14 cellular contexts compared by ENCODE assay signal in the genomic region with DNA sequence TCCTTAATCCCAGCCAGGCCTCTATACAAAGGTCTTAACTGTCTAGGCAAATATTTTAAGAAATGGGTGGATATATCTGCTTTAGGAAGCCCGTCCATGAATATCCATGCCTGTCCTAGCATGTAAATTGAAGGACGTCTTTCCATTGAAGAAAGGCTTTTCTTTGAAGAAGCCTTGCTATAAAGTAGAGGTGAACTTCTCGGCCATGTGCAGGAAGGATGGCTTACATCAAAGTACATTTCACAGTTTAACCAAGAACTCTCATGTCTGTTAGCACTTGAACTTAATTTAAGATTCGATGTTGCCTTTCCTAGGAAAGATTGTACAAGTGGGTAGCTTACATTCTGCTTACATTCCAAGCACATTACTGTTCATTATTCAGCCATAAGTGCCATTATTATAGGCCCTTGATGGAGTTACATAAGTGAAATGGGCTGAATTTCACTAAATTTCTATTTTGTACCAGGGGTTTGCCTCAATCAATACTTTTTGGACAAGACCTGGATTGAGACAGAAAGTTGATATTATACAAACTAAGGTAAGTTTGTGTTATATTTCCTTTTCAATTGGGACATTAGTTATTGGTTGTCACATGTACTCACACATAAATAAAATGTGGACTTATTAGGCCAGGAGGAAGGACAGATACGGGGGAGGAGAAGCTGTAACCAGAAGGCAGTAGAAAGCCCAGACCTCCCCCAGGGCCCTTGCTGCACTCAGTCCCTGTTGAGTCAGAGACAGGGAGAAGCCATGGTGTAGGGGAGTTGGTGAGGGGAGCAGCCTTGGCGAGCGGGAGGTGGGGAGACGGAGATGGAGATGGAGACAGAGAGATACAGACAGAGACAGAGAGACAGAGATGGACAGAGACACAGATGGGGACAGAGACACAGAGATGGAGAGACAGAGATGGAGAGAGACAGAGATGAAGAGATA.
DNase-seq lines count a peak whose midpoint lies in the region; ATAC-seq and TF ChIP-seq lines count a peak whose summit lies in the region.
"Had no signal": no experiment of that assay in that cellular context is flagged by ENCODE, and none has a peak within 500 bp of the region (broad histone marks: within the 10 kb centered on the region; RNA-seq: fewer than 3 reads in every experiment).

No MANE protein-coding gene starts in this region.

- H3K36me3 Mint-ChIP-seq in chondrocyte (ENCODE audit: low read depth) (no peaks in the 10 kb centered on the region), endothelial cell (ENCODE audit: low read depth, unreplicated experiment) (peaks cover 4% of the 10 kb centered on the region)

- H3K9me3 ChIP-seq in HCT116 (ENCODE audit: control insufficient read depth in 1 of 2, insufficient read depth in 1 of 2, low read depth in 1 of 2, low read length in 2 of 2) (no peaks in the 10 kb centered on the region), colonic mucosa (no peaks in the 10 kb centered on the region)
- H3K9me3 ChIP-seq: right lobe of liver had no signal

- TF ChIP-seq POLR2A in HCT116 (IDR thresholded peaks at IDR 0.05; ENCODE audit: borderline replicate concordance, extremely low read depth, insufficient read depth, insufficient read length): no peak

- H3K4me1 ChIP-seq in HCT116 (ENCODE audit: control insufficient read depth in 1 of 2, insufficient read depth in 2 of 2, low read length in 2 of 2) (peaks cover 19 to 30% of the 10 kb centered on the region in 2 experiments), colonic mucosa (peaks cover 19% of the 10 kb centered on the region)

- DNase-seq in AG10803 (ENCODE audit: low read depth) (peak; percentile 45), HCT116 (ENCODE audit: low read depth, low spot score) (no peak), colonic mucosa (no peak), mesenteric fat pad (ENCODE audit: low spot score) (peak; percentile 45), cerebellar nuclear complex (lab: John Stamatoyannopoulos, UW) (no peak), chondrocyte (ENCODE audit: low spot score) (no peak), inferior parietal cortex (ENCODE audit: extremely low spot score) (no peak), endothelial cell (ENCODE audit: low spot score) (no peak)
- DNase-seq: activated CD4-positive, alpha-beta memory T cell treated with anti-CD3 and anti-CD28 coated beads, Interleukin-2, amount 10 ng/mL, durations not matched to agents 7 days and 5 days; dermis blood vessel endothelial cell; stimulated activated CD4-positive, alpha-beta T cell treated with anti-CD3 and anti-CD28 coated beads, Interleukin-4, amount 100 ng/mL, for 4 hours had no signal

- no peak; the same call in 1 of the 2 replicates for ATAC-seq in HCT116

- H3K27me3 Mint-ChIP-seq in chondrocyte (ENCODE audit: low read depth) (peaks cover 2% of the 10 kb centered on the region), endothelial cell (ENCODE audit: unreplicated experiment) (peaks cover 9% of the 10 kb centered on the region)
- H3K27me3 Mint-ChIP-seq: activated CD4-positive, alpha-beta memory T cell treated with anti-CD3 and anti-CD28 coated beads, Interleukin-2, amount 10 ng/mL, durations not matched to agents 7 days and 5 days had no signal

- H3K27ac Mint-ChIP-seq in chondrocyte (ENCODE audit: unreplicated experiment) (no peak overlapping the region), endothelial cell (ENCODE audit: unreplicated experiment) (no peak overlapping the region)
- H3K27ac Mint-ChIP-seq: activated CD4-positive, alpha-beta memory T cell treated with anti-CD3 and anti-CD28 coated beads, Interleukin-2, amount 10 ng/mL, durations not matched to agents 7 days and 5 days; activated T-helper 1 cell treated with anti-CD3 and anti-CD28 coated beads, Interleukin-12 subunit alpha, Interleukin-12 subunit beta, Interleukin-2, Interleukin-4 antibody, amounts not matched to agents 30 ng/mL and 10 ng/mL and 1 ng/mL, durations not matched to agents 14 hours and 24 hours and 36 hours had no signal

- no peaks in the 10 kb centered on the region for H3K9me2 ChIP-seq in HCT116 (ENCODE audit: insufficient read depth)

- H3K36me3 ChIP-seq in HCT116 (ENCODE audit: control insufficient read depth in 1 of 2, insufficient read depth in 2 of 2, low read length in 2 of 2) (no peaks in the 10 kb centered on the region), colonic mucosa (no peaks in the 10 kb centered on the region)
- H3K36me3 ChIP-seq: right lobe of liver had no signal

- no peak for TF ChIP-seq RAD21 in HCT116 (IDR thresholded peaks at IDR 0.05; ENCODE audit: low read depth)

- H3K4me3 Mint-ChIP-seq in chondrocyte (ENCODE audit: unreplicated experiment) (no peak overlapping the region), endothelial cell (ENCODE audit: unreplicated experiment) (no peak overlapping the region)
- H3K4me3 Mint-ChIP-seq: activated CD4-positive, alpha-beta memory T cell treated with anti-CD3 and anti-CD28 coated beads, Interleukin-2, amount 10 ng/mL, durations not matched to agents 7 days and 5 days; activated T-helper 1 cell treated with anti-CD3 and anti-CD28 coated beads, Interleukin-12 subunit alpha, Interleukin-12 subunit beta, Interleukin-2, Interleukin-4 antibody, amounts not matched to agents 30 ng/mL and 10 ng/mL and 1 ng/mL, durations not matched to agents 14 hours and 24 hours and 36 hours; neural crest cell had no signal

- H3K4me2 ChIP-seq in HCT116 (ENCODE audit: low read length): peak overlapping the region; percentile 66

- CTCF ChIA-PET in HCT116 (lab: Charles Lee): no interaction called here

- H3K79me2 ChIP-seq in HCT116 (ENCODE audit: insufficient read depth, low read length): no peaks in the 10 kb centered on the region

- peak overlapping the region; percentile 44 for H2AFZ ChIP-seq in HCT116 (ENCODE audit: low read depth, low read length, poor library complexity, severe bottlenecking)

- POLR2A ChIA-PET in HCT116 (lab: Charles Lee): no interaction called here

- H3K9me3 Mint-ChIP-seq in chondrocyte (ENCODE audit: low read depth): no peaks in the 10 kb centered on the region
- no peaks in the 10 kb centered on the region for H3K9me3 Mint-ChIP-seq in endothelial cell (ENCODE audit: unreplicated experiment)
- H3K9me3 Mint-ChIP-seq: activated CD4-positive, alpha-beta memory T cell treated with anti-CD3 and anti-CD28 coated beads, Interleukin-2, amount 10 ng/mL, durations not matched to agents 7 days and 5 days; activated T-helper 1 cell treated with anti-CD3 and anti-CD28 coated beads, Interleukin-12 subunit alpha, Interleukin-12 subunit beta, Interleukin-2, Interleukin-4 antibody, amounts not matched to agents 30 ng/mL and 10 ng/mL and 1 ng/mL, durations not matched to agents 14 hours and 24 hours and 36 hours; neural crest cell had no signal

- RAD21 ChIA-PET in HCT116 (lab: Charles Lee; ENCODE audit: low non-redundant PET in 1 of 2, low total read pairs in 2 of 2, uncharacterized antibody in 2 of 2, unreplicated experiment in 2 of 2): no interaction called here

- H3K27ac ChIP-seq in HCT116 (ENCODE audit: low read depth, low read length): peak overlapping the region; percentile 55
- peak overlapping the region; percentile 3 for H3K27ac ChIP-seq in colonic mucosa
- H3K27ac ChIP-seq: right lobe of liver had no signal

- intact Hi-C loops in HCT116 (cut with micrococcal nuclease) (no loop called here), colonic mucosa (cut with DNase I) (no loop called here)

- H4K20me1 ChIP-seq in HCT116 (ENCODE audit: insufficient read depth): no peaks in the 10 kb centered on the region

- H3K27me3 ChIP-seq in HCT116 (ENCODE audit: insufficient read depth, low read length) (no peaks in the 10 kb centered on the region), colonic mucosa (peaks cover 11% of the 10 kb centered on the region)
- H3K27me3 ChIP-seq: right lobe of liver had no signal

- no TSS peak for BruUV-seq in HCT116 (replicated peaks; lab: Mats Ljungman, UMichigan)

- H3K4me3 ChIP-seq in AG10803 (ENCODE audit: low read length) (no peak overlapping the region), HCT116 (replicated peaks in 1 of 2; ENCODE audit: low read depth in 1 of 2, low read length in 2 of 2) (no peak overlapping the region; a peak in 1 of 4 replicates), colonic mucosa (no peak overlapping the region)
- H3K4me3 ChIP-seq: right lobe of liver had no signal

- H3K4me1 Mint-ChIP-seq in chondrocyte (ENCODE audit: low read depth) (no peaks in the 10 kb centered on the region), endothelial cell (ENCODE audit: unreplicated experiment) (no peaks in the 10 kb centered on the region)
- H3K4me1 Mint-ChIP-seq: activated CD4-positive, alpha-beta memory T cell treated with anti-CD3 and anti-CD28 coated beads, Interleukin-2, amount 10 ng/mL, durations not matched to agents 7 days and 5 days; neural crest cell had no signal

- TF ChIP-seq CTCF in AG10803 (conservative IDR thresholded peaks at IDR 0.05; ENCODE audit: low read length) (no peak), HCT116 (IDR thresholded peaks at IDR 0.05 in 2 of 3, conservative IDR thresholded peaks at IDR 0.05 in 1 of 3; ENCODE audit: borderline replicate concordance in 1 of 3, insufficient read depth in 1 of 3, low read depth in 2 of 3, low read length in 2 of 3) (no peak), colonic mucosa (IDR thresholded peaks at IDR 0.05) (no peak), chondrocyte (IDR thresholded peaks at IDR 0.05) (no peak), endothelial cell (IDR thresholded peaks at IDR 0.05; ENCODE audit: unreplicated experiment) (no peak)

- H3K9ac ChIP-seq in HCT116 (ENCODE audit: low read length) (peak overlapping the region; percentile 31), colonic mucosa (ENCODE audit: low read depth in 2 of 2, low read length in 2 of 2) (no peak overlapping the region)

TF ChIP-seq in HCT116, 20 proteins besides CTCF, POLR2A, EP300 and RAD21:
- no peak for TF ChIP-seq SP1 (IDR thresholded peaks at IDR 0.05; ENCODE audit: low read depth)
- TF ChIP-seq SIN3A (IDR thresholded peaks at IDR 0.05; ENCODE audit: low read depth): no peak
- no peak for TF ChIP-seq POLR2AphosphoS5 (IDR thresholded peaks at IDR 0.05; ENCODE audit: low read depth, low read length)
- no peak for TF ChIP-seq SRF (IDR thresholded peaks at IDR 0.05; ENCODE audit: low read depth)
- TF ChIP-seq YY1 (IDR thresholded peaks at IDR 0.05; ENCODE audit: extremely low read depth, insufficient replicate concordance, low read depth, low read length): no peak
- TF ChIP-seq ZFX (IDR thresholded peaks at IDR 0.05): peak; percentile 4; the same call in 1 of the 2 replicates
TF ChIP-seq in HCT116: peak in this region for 1.

Comparison
In these comparisons a context has a peak if more than half of its experiments do, and no peak if none do; other contexts are left out.
1. DNase-seq: peak in AG10803 (single experiment) and mesenteric fat pad (single experiment); none in HCT116 (single experiment), colonic mucosa (single experiment), cerebellar nuclear complex (0 of 2), chondrocyte (single experiment), inferior parietal cortex (single experiment) and endothelial cell (single experiment).